2 cellular contexts compared by ENCODE assay signal in the genomic region with DNA sequence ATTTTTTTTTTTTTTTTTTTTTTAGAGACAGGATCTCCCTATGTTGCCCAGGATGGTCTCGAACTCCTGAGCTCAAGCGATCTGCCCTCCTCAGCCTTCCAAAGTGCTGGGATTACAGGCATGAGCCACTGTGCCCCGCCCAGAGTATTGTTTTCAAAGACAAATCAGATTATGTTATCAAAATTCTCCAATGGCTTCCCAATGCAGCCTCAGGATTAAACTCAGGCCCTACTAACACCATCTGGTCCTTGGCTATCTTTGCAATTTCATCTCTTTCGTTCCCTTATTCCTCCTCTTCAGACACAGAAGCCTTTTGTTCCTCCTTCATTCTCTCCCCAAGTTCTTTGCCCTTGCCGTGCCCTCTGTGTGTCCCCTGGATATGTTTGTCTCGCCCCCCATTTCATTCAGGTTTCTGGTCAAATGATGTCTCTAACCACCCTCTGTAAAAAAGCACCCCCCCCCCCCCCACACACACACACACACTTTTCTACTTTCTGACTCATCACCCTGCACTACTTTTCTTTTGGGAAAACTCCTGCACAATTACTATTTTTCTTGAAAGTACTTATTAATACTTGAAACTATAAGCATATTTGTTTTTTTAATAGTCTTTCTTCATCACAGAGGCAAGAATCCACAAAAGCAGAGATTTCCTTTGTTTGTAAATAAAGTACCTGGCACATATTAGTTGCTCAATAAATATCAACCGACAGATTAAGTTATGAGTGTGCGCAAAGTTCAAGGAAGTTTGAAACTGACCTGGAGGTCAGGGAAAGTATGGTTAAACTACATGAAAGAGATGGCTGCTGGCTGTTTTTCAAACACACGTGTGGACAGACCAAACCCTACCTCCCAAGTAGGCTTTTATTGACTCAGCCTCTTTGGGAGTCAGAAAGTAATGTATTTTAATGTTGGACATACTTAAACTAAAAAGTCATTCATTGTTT.
A peak's percentile ranks its signal among the peaks of the same experiment; 100 is the strongest.
TF ChIP-seq lines count a peak whose summit lies in the region.

No MANE protein-coding gene starts in this region.

TF ChIP-seq in HepG2, 621 proteins besides CTCF, POLR2A, EP300 and RAD21 (continued from another document and continues in another):
- TF ChIP-seq RXRB (CRISPR knock-in tag; IDR thresholded peaks at IDR 0.05; ENCODE audit: borderline replicate concordance) (peak; percentile 84), RFX5 (IDR thresholded peaks at IDR 0.05; ENCODE audit: low read depth, low read length) (no peak), CHD4 (IDR thresholded peaks at IDR 0.05; ENCODE audit: borderline replicate concordance, low read length) (peak; percentile 77; the same call in 1 of the 2 replicates), DR1 (CRISPR knock-in tag; IDR thresholded peaks at IDR 0.05) (no peak), ZNF3 (CRISPR knock-in tag; IDR thresholded peaks at IDR 0.05) (no peak), ZNF761 (CRISPR knock-in tag; conservative IDR thresholded peaks at IDR 0.05) (no peak), ZNF264 (CRISPR knock-in tag; IDR thresholded peaks at IDR 0.05) (0 out of 2 replicates have a peak, but pooled peaks have one; percentile 43), CCDC6 (CRISPR knock-in tag; IDR thresholded peaks at IDR 0.05) (no peak), REXO4 (CRISPR knock-in tag; IDR thresholded peaks at IDR 0.05; ENCODE audit: borderline replicate concordance) (no peak), ZNF607 (CRISPR knock-in tag; IDR thresholded peaks at IDR 0.05; ENCODE audit: borderline replicate concordance) (no peak), HOXA5 (CRISPR knock-in tag; IDR thresholded peaks at IDR 0.05) (0 out of 2 replicates have a peak, but pooled peaks have one; percentile 21), NFYB (CRISPR knock-in tag; IDR thresholded peaks at IDR 0.05) (no peak), SP5 (CRISPR knock-in tag; IDR thresholded peaks at IDR 0.05; ENCODE audit: borderline replicate concordance, low read depth) (0 out of 2 replicates have a peak, but pooled peaks have one; percentile 14), ZNF431 (CRISPR knock-in tag; IDR thresholded peaks at IDR 0.05; ENCODE audit: borderline replicate concordance, low read depth) (no peak), GATAD2A (CRISPR knock-in tag; IDR thresholded peaks at IDR 0.05) (peak; percentile 78), ZBTB7B (CRISPR knock-in tag; IDR thresholded peaks at IDR 0.05) (no peak), DMAP1 (CRISPR knock-in tag; IDR thresholded peaks at IDR 0.05) (no peak), POLR2G (IDR thresholded peaks at IDR 0.05; ENCODE audit: low read depth, low read length) (no peak), NR2C2 (CRISPR knock-in tag; IDR thresholded peaks at IDR 0.05; ENCODE audit: borderline replicate concordance) (peak; percentile 21; the same call in 1 of the 2 replicates), GLI4 (CRISPR knock-in tag; IDR thresholded peaks at IDR 0.05; ENCODE audit: borderline replicate concordance) (no peak), ZMAT3 (CRISPR knock-in tag; conservative IDR thresholded peaks at IDR 0.05) (0 out of 2 replicates have a peak, but pooled peaks have one; percentile 25), PHF20 (CRISPR knock-in tag; IDR thresholded peaks at IDR 0.05) (no peak), CREB1 (IDR thresholded peaks at IDR 0.05) (no peak), CREB1 (CRISPR knock-in tag; IDR thresholded peaks at IDR 0.05) (no peak; the same call in 1 of the 2 replicates), HNF4A (CRISPR knock-in tag; IDR thresholded peaks at IDR 0.05) (peak; percentile 86)
- TF ChIP-seq, protein P1, sequence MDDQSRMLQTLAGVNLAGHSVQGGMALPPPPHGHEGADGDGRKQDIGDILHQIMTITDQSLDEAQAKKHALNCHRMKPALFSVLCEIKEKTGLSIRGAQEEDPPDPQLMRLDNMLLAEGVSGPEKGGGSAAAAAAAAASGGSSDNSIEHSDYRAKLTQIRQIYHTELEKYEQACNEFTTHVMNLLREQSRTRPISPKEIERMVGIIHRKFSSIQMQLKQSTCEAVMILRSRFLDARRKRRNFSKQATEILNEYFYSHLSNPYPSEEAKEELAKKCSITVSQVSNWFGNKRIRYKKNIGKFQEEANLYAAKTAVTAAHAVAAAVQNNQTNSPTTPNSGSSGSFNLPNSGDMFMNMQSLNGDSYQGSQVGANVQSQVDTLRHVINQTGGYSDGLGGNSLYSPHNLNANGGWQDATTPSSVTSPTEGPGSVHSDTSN (CRISPR knock-in tag; IDR thresholded peaks at IDR 0.05; ENCODE audit: borderline replicate concordance), result no peak
- TF ChIP-seq, protein P2, sequence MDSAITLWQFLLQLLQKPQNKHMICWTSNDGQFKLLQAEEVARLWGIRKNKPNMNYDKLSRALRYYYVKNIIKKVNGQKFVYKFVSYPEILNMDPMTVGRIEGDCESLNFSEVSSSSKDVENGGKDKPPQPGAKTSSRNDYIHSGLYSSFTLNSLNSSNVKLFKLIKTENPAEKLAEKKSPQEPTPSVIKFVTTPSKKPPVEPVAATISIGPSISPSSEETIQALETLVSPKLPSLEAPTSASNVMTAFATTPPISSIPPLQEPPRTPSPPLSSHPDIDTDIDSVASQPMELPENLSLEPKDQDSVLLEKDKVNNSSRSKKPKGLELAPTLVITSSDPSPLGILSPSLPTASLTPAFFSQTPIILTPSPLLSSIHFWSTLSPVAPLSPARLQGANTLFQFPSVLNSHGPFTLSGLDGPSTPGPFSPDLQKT (CRISPR knock-in tag; IDR thresholded peaks at IDR 0.05; ENCODE audit: borderline replicate concordance), result no peak
- TF ChIP-seq, protein P3, sequence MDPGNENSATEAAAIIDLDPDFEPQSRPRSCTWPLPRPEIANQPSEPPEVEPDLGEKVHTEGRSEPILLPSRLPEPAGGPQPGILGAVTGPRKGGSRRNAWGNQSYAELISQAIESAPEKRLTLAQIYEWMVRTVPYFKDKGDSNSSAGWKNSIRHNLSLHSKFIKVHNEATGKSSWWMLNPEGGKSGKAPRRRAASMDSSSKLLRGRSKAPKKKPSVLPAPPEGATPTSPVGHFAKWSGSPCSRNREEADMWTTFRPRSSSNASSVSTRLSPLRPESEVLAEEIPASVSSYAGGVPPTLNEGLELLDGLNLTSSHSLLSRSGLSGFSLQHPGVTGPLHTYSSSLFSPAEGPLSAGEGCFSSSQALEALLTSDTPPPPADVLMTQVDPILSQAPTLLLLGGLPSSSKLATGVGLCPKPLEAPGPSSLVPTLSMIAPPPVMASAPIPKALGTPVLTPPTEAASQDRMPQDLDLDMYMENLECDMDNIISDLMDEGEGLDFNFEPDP (CRISPR knock-in tag; conservative IDR thresholded peaks at IDR 0.05), result no peak

TF ChIP-seq in K562, 482 proteins besides CTCF, POLR2A, EP300 and RAD21 (continued from another document):
- TF ChIP-seq, protein P4, sequence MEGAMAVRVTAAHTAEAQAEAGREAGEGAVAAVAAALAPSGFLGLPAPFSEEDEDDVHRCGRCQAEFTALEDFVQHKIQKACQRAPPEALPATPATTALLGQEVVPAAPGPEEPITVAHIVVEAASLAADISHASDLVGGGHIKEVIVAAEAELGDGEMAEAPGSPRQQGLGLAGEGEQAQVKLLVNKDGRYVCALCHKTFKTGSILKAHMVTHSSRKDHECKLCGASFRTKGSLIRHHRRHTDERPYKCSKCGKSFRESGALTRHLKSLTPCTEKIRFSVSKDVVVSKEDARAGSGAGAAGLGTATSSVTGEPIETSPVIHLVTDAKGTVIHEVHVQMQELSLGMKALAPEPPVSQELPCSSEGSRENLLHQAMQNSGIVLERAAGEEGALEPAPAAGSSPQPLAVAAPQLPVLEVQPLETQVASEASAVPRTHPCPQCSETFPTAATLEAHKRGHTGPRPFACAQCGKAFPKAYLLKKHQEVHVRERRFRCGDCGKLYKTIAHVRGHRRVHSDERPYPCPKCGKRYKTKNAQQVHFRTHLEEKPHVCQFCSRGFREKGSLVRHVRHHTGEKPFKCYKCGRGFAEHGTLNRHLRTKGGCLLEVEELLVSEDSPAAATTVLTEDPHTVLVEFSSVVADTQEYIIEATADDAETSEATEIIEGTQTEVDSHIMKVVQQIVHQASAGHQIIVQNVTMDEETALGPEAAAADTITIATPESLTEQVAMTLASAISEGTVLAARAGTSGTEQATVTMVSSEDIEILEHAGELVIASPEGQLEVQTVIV (CRISPR knock-in tag; IDR thresholded peaks at IDR 0.05; ENCODE audit: borderline replicate concordance), result no peak
- TF ChIP-seq, protein P5, sequence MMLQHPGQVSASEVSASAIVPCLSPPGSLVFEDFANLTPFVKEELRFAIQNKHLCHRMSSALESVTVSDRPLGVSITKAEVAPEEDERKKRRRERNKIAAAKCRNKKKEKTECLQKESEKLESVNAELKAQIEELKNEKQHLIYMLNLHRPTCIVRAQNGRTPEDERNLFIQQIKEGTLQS (IDR thresholded peaks at IDR 0.05), result peak; percentile 86
- TF ChIP-seq, protein P5 (CRISPR knock-in tag; conservative IDR thresholded peaks at IDR 0.05), result no peak
- TF ChIP-seq ZNF830 (CRISPR knock-in tag; IDR thresholded peaks at IDR 0.05), result no peak
- TF ChIP-seq, protein P6, sequence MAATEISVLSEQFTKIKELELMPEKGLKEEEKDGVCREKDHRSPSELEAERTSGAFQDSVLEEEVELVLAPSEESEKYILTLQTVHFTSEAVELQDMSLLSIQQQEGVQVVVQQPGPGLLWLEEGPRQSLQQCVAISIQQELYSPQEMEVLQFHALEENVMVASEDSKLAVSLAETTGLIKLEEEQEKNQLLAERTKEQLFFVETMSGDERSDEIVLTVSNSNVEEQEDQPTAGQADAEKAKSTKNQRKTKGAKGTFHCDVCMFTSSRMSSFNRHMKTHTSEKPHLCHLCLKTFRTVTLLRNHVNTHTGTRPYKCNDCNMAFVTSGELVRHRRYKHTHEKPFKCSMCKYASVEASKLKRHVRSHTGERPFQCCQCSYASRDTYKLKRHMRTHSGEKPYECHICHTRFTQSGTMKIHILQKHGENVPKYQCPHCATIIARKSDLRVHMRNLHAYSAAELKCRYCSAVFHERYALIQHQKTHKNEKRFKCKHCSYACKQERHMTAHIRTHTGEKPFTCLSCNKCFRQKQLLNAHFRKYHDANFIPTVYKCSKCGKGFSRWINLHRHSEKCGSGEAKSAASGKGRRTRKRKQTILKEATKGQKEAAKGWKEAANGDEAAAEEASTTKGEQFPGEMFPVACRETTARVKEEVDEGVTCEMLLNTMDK (IDR thresholded peaks at IDR 0.05; ENCODE audit: borderline replicate concordance, insufficient read depth, low read depth, low read length, poor library complexity, severe bottlenecking), result no peak
- TF ChIP-seq, protein P7, sequence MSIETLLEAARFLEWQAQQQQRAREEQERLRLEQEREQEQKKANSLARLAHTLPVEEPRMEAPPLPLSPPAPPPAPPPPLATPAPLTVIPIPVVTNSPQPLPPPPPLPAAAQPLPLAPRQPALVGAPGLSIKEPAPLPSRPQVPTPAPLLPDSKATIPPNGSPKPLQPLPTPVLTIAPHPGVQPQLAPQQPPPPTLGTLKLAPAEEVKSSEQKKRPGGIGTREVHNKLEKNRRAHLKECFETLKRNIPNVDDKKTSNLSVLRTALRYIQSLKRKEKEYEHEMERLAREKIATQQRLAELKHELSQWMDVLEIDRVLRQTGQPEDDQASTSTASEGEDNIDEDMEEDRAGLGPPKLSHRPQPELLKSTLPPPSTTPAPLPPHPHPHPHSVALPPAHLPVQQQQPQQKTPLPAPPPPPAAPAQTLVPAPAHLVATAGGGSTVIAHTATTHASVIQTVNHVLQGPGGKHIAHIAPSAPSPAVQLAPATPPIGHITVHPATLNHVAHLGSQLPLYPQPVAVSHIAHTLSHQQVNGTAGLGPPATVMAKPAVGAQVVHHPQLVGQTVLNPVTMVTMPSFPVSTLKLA (conservative IDR thresholded peaks at IDR 0.05), result 0 out of 4 replicates have a peak, but pooled peaks of 1 of the 2 experiments have one; percentile 15
- TF ChIP-seq DNMT1 (IDR thresholded peaks at IDR 0.05), result no peak
- no peak for TF ChIP-seq ZNF41 (CRISPR knock-in tag; conservative IDR thresholded peaks at IDR 0.05)
- TF ChIP-seq SP1 (CRISPR knock-in tag; IDR thresholded peaks at IDR 0.05), result no peak
- TF ChIP-seq DDX20 (tag; IDR thresholded peaks at IDR 0.05; ENCODE audit: low read depth), result no peak
- TF ChIP-seq, protein P8, sequence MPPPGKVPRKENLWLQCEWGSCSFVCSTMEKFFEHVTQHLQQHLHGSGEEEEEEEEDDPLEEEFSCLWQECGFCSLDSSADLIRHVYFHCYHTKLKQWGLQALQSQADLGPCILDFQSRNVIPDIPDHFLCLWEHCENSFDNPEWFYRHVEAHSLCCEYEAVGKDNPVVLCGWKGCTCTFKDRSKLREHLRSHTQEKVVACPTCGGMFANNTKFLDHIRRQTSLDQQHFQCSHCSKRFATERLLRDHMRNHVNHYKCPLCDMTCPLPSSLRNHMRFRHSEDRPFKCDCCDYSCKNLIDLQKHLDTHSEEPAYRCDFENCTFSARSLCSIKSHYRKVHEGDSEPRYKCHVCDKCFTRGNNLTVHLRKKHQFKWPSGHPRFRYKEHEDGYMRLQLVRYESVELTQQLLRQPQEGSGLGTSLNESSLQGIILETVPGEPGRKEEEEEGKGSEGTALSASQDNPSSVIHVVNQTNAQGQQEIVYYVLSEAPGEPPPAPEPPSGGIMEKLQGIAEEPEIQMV (tag; conservative IDR thresholded peaks at IDR 0.05; ENCODE audit: low read depth), result no peak
- TF ChIP-seq XRCC3 (IDR thresholded peaks at IDR 0.05), result no peak
- TF ChIP-seq, protein P9, sequence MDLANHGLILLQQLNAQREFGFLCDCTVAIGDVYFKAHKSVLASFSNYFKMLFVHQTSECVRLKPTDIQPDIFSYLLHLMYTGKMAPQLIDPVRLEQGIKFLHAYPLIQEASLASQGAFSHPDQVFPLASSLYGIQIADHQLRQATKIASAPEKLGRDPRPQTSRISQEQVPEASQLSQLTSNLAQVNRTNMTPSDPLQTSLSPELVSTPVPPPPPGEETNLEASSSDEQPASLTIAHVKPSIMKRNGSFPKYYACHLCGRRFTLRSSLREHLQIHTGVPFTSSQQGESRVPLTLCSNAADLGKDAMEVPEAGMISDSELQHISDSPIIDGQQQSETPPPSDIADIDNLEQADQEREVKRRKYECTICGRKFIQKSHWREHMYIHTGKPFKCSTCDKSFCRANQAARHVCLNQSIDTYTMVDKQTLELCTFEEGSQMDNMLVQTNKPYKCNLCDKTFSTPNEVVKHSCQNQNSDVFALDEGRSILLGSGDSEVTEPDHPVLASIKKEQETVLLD (IDR thresholded peaks at IDR 0.05), result no peak
- no peak for TF ChIP-seq COPS2 (conservative IDR thresholded peaks at IDR 0.05)
- no peak for TF ChIP-seq FOXK1 (CRISPR knock-in tag; IDR thresholded peaks at IDR 0.05; ENCODE audit: borderline replicate concordance)
- peak; percentile 33 for TF ChIP-seq CBFA2T3 (IDR thresholded peaks at IDR 0.05)
- TF ChIP-seq ESRRB (CRISPR knock-in tag; IDR thresholded peaks at IDR 0.05; ENCODE audit: borderline replicate concordance), result no peak
- TF ChIP-seq NCOA2 (IDR thresholded peaks at IDR 0.05; ENCODE audit: partially characterized antibody in 2 of 2), result no peak
- no peak for TF ChIP-seq POLR2AphosphoS2 (IDR thresholded peaks at IDR 0.05; ENCODE audit: low read length)
- no peak for TF ChIP-seq CBX5 (IDR thresholded peaks at IDR 0.05; ENCODE audit: borderline replicate concordance, low read depth)
- TF ChIP-seq, protein P10, sequence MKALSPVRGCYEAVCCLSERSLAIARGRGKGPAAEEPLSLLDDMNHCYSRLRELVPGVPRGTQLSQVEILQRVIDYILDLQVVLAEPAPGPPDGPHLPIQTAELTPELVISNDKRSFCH (CRISPR knock-in tag; IDR thresholded peaks at IDR 0.05), result no peak
- TF ChIP-seq, protein P10 (tag; IDR thresholded peaks at IDR 0.05), result no peak
- no peak for TF ChIP-seq EWSR1 (IDR thresholded peaks at IDR 0.05; ENCODE audit: borderline replicate concordance, low read depth, partially characterized antibody)
- TF ChIP-seq DACH1 (IDR thresholded peaks at IDR 0.05; ENCODE audit: partially characterized antibody), result peak; percentile 17
- TF ChIP-seq ADNP (tag; IDR thresholded peaks at IDR 0.05), result 0 out of 2 replicates have a peak, but pooled peaks have one; percentile 39
- TF ChIP-seq ZNF57 (CRISPR knock-in tag; IDR thresholded peaks at IDR 0.05), result no peak
- TF ChIP-seq SIX5 (IDR thresholded peaks at IDR 0.05; ENCODE audit: borderline replicate concordance in 1 of 2, insufficient read depth in 1 of 2, low read depth in 1 of 2, low read length in 2 of 2), result no peak
- no peak for TF ChIP-seq NFXL1 (CRISPR knock-in tag; IDR thresholded peaks at IDR 0.05)
